In the genomic region with DNA sequence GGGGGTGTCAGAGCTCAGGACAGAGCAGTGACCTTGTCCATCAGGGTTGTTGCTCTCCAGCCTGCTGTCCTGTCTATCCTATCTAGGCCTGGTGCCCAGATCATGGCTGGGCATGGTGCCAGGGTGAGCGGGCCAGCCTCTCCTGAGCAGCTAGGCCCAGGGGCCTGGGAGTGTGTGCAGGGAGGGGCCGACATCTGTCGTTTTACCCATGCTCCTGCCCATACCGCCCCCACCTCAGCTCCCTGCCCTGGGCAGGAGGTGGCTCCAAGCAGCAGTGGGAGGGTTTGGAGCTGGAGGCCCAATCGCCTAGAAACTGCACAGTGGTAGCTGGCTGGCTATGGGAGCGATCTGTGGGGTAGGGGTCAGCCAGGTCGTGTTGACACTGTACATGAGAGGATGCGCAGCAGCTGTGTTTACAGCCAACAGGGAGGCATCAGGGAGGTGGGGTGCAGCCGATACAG, we compare ENCODE assay signal across 12 cellular contexts. TPM values are rescaled to one million over a fixed set of nuclear protein-coding genes. Genes with fewer than 3 reads are reported as not detected.
DNase-seq lines count a peak whose midpoint lies in the region; ATAC-seq and TF ChIP-seq lines count a peak whose summit lies in the region.
"Had no signal": no experiment of that assay in that cellular context is flagged by ENCODE, and none has a peak within 500 bp of the region (broad histone marks: within the 10 kb centered on the region; RNA-seq: fewer than 3 reads in every experiment).

No MANE protein-coding gene starts in this region.

- H3K27me3 ChIP-seq in right atrium auricular region (no peaks in the 10 kb centered on the region), WERI-Rb-1 (ENCODE audit: insufficient read depth, low read depth, severe bottlenecking) (no peaks in the 10 kb centered on the region), left lung (peaks cover 12 to 66% of the 10 kb centered on the region in 2 donors), Caco-2 (replicated peaks; ENCODE audit: control insufficient read depth, insufficient read depth, low read length) (no peaks in the 10 kb centered on the region)

- H3K27me3 Mint-ChIP-seq in Caco-2 (ENCODE audit: insufficient read depth, unreplicated experiment), result no peaks in the 10 kb centered on the region

- no peak overlapping the region for H3K4me3 Mint-ChIP-seq in Caco-2 (ENCODE audit: unreplicated experiment)
- H3K4me3 Mint-ChIP-seq: central memory CD8-positive, alpha-beta T cell; memory B cell had no signal

- POLR2A ChIA-PET in Caco-2 (lab: Charles Lee), result no interaction called here

- DNase-seq in Right ventricle myocardium inferior (ENCODE audit: missing footprints), result peak; percentile 87
- no peak for DNase-seq in right atrium auricular region (ENCODE audit: low spot score)
- peak; percentile 47 for DNase-seq in WERI-Rb-1
- DNase-seq in left lung, result no peak
- DNase-seq in Caco-2, result no peak
- DNase-seq in activated CD4-positive, alpha-beta T cell treated with anti-CD3 and anti-CD28 coated beads for 4 hours, result no peak
- DNase-seq in cortex of kidney (lab: John Stamatoyannopoulos, UW), result no peak
- DNase-seq: 8988T had no signal

- no peaks in the 10 kb centered on the region for H3K9me3 ChIP-seq in right atrium auricular region
- H3K9me3 ChIP-seq in WERI-Rb-1 (ENCODE audit: severe bottlenecking), result no peaks in the 10 kb centered on the region
- no peaks in the 10 kb centered on the region for H3K9me3 ChIP-seq in left lung
- H3K9me3 ChIP-seq in Caco-2, result no peaks in the 10 kb centered on the region

- no TSS peak for BruUV-seq in Caco-2 (replicated peaks; lab: Mats Ljungman, UMichigan)

- H3K4me1 Mint-ChIP-seq in Caco-2 (ENCODE audit: low read depth, unreplicated experiment), result no peaks in the 10 kb centered on the region

- H3K4me3 ChIP-seq in right atrium auricular region (no peak overlapping the region), WERI-Rb-1 (ENCODE audit: low read depth, low read length) (no peak overlapping the region), left lung (no peak overlapping the region), Caco-2 (ENCODE audit: low read depth, low read length) (no peak overlapping the region)

- peak; percentile 91 for ATAC-seq in Right ventricle myocardium inferior
- peak; percentile 23 for ATAC-seq in left lung
- ATAC-seq in GM18502 (IDR thresholded peaks at IDR 0.05; ENCODE audit: poor library complexity, unreplicated experiment), result no peak

- TF ChIP-seq CTCF in right atrium auricular region (IDR thresholded peaks at IDR 0.05) (no peak), WERI-Rb-1 (IDR thresholded peaks at IDR 0.05; ENCODE audit: low read depth, low read length) (no peak), left lung (IDR thresholded peaks at IDR 0.05) (no peak), Caco-2 (IDR thresholded peaks at IDR 0.05; ENCODE audit: insufficient read depth in 1 of 2, low read depth in 1 of 2, low read length in 1 of 2, severe bottlenecking in 1 of 2, unreplicated experiment in 1 of 2) (no peak)

- H3K27ac Mint-ChIP-seq in Caco-2 (ENCODE audit: unreplicated experiment), result no peak overlapping the region
- H3K27ac Mint-ChIP-seq: memory B cell had no signal

- H3K27ac ChIP-seq in right atrium auricular region, result no peak overlapping the region
- no peak overlapping the region for H3K27ac ChIP-seq in WERI-Rb-1
- H3K27ac ChIP-seq in left lung, result no peak overlapping the region
- H3K27ac ChIP-seq: HL-60 had no signal

- peaks cover 0 to 22% of the 10 kb centered on the region in 2 donors for H3K4me1 ChIP-seq in right atrium auricular region
- H3K4me1 ChIP-seq in left lung, result peaks cover 0 to 5% of the 10 kb centered on the region in 2 donors
- no peaks in the 10 kb centered on the region for H3K4me1 ChIP-seq in Caco-2

- no peaks in the 10 kb centered on the region for H3K36me3 Mint-ChIP-seq in Caco-2 (ENCODE audit: insufficient read depth, unreplicated experiment)
- H3K36me3 Mint-ChIP-seq: memory B cell had no signal

- intact Hi-C loops in Right ventricle myocardium inferior (cut with DNase I) (no loop called here), left lung (cut with DNase I) (no loop called here), Caco-2 (cut with micrococcal nuclease; ENCODE audit: unreplicated experiment) (no loop called here)

- no peaks in the 10 kb centered on the region for H3K9me3 Mint-ChIP-seq in Caco-2 (ENCODE audit: unreplicated experiment)
- H3K9me3 Mint-ChIP-seq: central memory CD8-positive, alpha-beta T cell; memory B cell had no signal

- CTCF ChIA-PET in Caco-2 (lab: Charles Lee), result interaction anchor here (0.5 to 1.4 kb wide), 3 partner anchors 14 to 126 kb away, joined by 3 to 5 read pairs (median 4); no protein-coding TSS in a partner anchor

- no peaks in the 10 kb centered on the region for H3K36me3 ChIP-seq in right atrium auricular region
- no peaks in the 10 kb centered on the region for H3K36me3 ChIP-seq in WERI-Rb-1
- no peaks in the 10 kb centered on the region for H3K36me3 ChIP-seq in left lung
- H3K36me3 ChIP-seq in Caco-2 (ENCODE audit: control insufficient read depth, insufficient read depth, low read length), result no peaks in the 10 kb centered on the region

RNA-seq across cellular contexts. Expression of a gene that starts 6.5 kb away (rescaled TPM):
- total RNA-seq in Right ventricle myocardium inferior, result 0.46 TPM
- total RNA-seq in right atrium auricular region, result not detected
- not detected for total RNA-seq in left lung
- not detected in 2 replicates for total RNA-seq in Caco-2 (2022)

RNA-seq across cellular contexts. Expression of a gene that starts 8.2 kb away (rescaled TPM):
- 2.4 TPM for total RNA-seq in Right ventricle myocardium inferior
- total RNA-seq in right atrium auricular region, result 1 to 10 TPM in 1 of 2 donors, under 1 TPM in 1; 0.43 to 1.7 TPM
- total RNA-seq in left lung, result under 1 TPM; 0.47 to 0.97 TPM
- not detected in 2 replicates for total RNA-seq in Caco-2 (2022)

RNA-seq across cellular contexts. Expression of a gene that starts 35.8 kb away (rescaled TPM):
- total RNA-seq in Right ventricle myocardium inferior, result 2.2 TPM
- under 1 TPM; 0.30 to 0.98 TPM for total RNA-seq in right atrium auricular region
- total RNA-seq in left lung, result 1 to 10 TPM; 1.7 to 4.4 TPM
- 5.5 and 6.5 TPM in 2 replicates for total RNA-seq in Caco-2 (2022)

RNA-seq across cellular contexts. Expression of a gene that starts 41.1 kb away (rescaled TPM):
- 8.1 TPM for total RNA-seq in Right ventricle myocardium inferior
- total RNA-seq in right atrium auricular region, result 10 to 100 TPM in 1 of 2 donors, 1 to 10 TPM in 1; 7.9 to 12.5 TPM
- total RNA-seq in left lung, result 10 to 100 TPM; 10.6 to 12.3 TPM
- total RNA-seq in Caco-2 (2022), result 0.18 and 0.39 TPM in 2 replicates

Comparison
In these comparisons a context has a peak if more than half of its experiments do, and no peak if none do; other contexts are left out.
1. DNase-seq: peak in Right ventricle myocardium inferior (single experiment) and WERI-Rb-1 (single experiment); none in right atrium auricular region (single experiment), left lung (0 of 2), Caco-2 (0 of 2), activated CD4-positive, alpha-beta T cell treated with anti-CD3 and anti-CD28 coated beads for 4 hours (0 of 2) and cortex of kidney (single experiment).